ENCODE assay signal across 8 cellular contexts in the genomic region with DNA sequence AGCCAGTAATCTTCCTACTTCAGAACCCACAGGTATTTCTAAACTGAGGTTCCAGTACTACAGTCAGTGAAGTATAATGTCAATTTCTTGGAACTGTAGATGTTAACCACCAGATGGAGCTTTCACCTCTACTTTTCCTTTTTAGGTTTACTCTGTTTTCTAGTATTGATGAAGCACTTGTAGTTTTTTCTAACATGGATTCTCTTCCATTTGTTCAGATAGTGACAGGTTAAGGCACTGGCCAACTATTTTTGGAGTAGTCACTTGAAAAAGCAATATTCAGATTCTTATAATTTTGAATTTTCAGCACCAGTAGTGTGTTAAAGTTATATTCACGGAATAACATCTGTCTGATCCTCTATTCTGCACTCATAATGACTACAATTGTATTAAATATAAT. TPM values are rescaled to one million over a fixed set of nuclear protein-coding genes. Genes with fewer than 3 reads are reported as not detected.
A peak's percentile ranks its signal among the peaks of the same experiment; 100 is the strongest.
DNase-seq lines count a peak whose midpoint lies in the region; ATAC-seq and TF ChIP-seq lines count a peak whose summit lies in the region.

No MANE protein-coding gene starts in this region.

- no peak overlapping the region for H3K9ac ChIP-seq in PC-3 (ENCODE audit: low read length)

- H3K27ac ChIP-seq in PC-3 (ENCODE audit: low read length) = no peak overlapping the region

- POLR2A ChIA-PET in PC-3 (lab: Charles Lee; ENCODE audit: unreplicated experiment) = no interaction called here

- TF ChIP-seq CTCF in PC-3 (conservative IDR thresholded peaks at IDR 0.05; ENCODE audit: low read depth, low read length) (peak; percentile 76), fibroblast of mammary gland (conservative IDR thresholded peaks at IDR 0.05; ENCODE audit: control insufficient read depth, insufficient read depth, low read depth, low read length) (peak; percentile 68)

- intact Hi-C loops in PC-3 (cut with micrococcal nuclease) = loop anchor here (1.0 to 10.0 kb wide), 5 partner anchors 63 to 319 kb away; a partner anchor contains a TSS

- H4K20me1 ChIP-seq in PC-3 (ENCODE audit: low read length) = no peaks in the 10 kb centered on the region

- H3K4me3 ChIP-seq in PC-3 (ENCODE audit: low read length) (no peak overlapping the region), fibroblast of mammary gland (ENCODE audit: control insufficient read depth, low read depth, low read length) (no peak overlapping the region)

- H3K4me2 ChIP-seq in PC-3 (ENCODE audit: low read length) = no peak overlapping the region

- CTCF ChIA-PET in PC-3 (lab: Charles Lee) = interaction anchor here (0.6 to 1.1 kb wide), 4 partner anchors 15 to 320 kb away, joined by 3 to 7 read pairs (median 4); a partner anchor contains a TSS

- H3K27me3 ChIP-seq in PC-3 (ENCODE audit: low read length) = no peaks in the 10 kb centered on the region

- no peaks in the 10 kb centered on the region for H3K9me2 ChIP-seq in PC-3 (replicated peaks; ENCODE audit: low read length)

- DNase-seq in NOMO-1 treated with DMSO at 0.1 percent for 48 hours (lab: John Stamatoyannopoulos, UW; ENCODE audit: unreplicated experiment) = peak; percentile 50
- DNase-seq in NOMO-1 treated with dmso at 0.1 percent for 144 hours (lab: John Stamatoyannopoulos, UW; ENCODE audit: unreplicated experiment) = no peak
- peak; percentile 67 for DNase-seq in PC-3
- peak; percentile 63 for DNase-seq in fibroblast of mammary gland (ENCODE audit: low read depth)
- DNase-seq in ecto neural progenitor cell (ENCODE audit: low spot score) = no peak

- BruUV-seq in PC-3 (replicated peaks; lab: Mats Ljungman, UMichigan) = no TSS peak

- H3K9me3 ChIP-seq in PC-3 (ENCODE audit: low read length) = no peaks in the 10 kb centered on the region

- H2AFZ ChIP-seq in PC-3 (ENCODE audit: low read length) = 0 out of 2 replicates have a peak overlapping the region, but pooled peaks have one; percentile 2

- H3K4me1 ChIP-seq in PC-3 (ENCODE audit: insufficient read depth, low read length) = peaks cover 11% of the 10 kb centered on the region

- peaks cover 21% of the 10 kb centered on the region for H3K79me2 ChIP-seq in PC-3 (ENCODE audit: low read length)

- no peaks in the 10 kb centered on the region for H3K36me3 ChIP-seq in PC-3 (ENCODE audit: low read depth, low read length)

- H3F3A ChIP-seq in PC-3 (ENCODE audit: low read length, unreplicated experiment) = peaks cover 4% of the 10 kb centered on the region

- peak; percentile 45 for ATAC-seq in HG03469 (IDR thresholded peaks at IDR 0.05; ENCODE audit: unreplicated experiment)
- ATAC-seq in PC-3 = 0 out of 2 replicates have a peak, but pooled peaks have one; percentile 3
- no peak for ATAC-seq in HG02588 (IDR thresholded peaks at IDR 0.05; ENCODE audit: unreplicated experiment)
- ATAC-seq in GM19324 (IDR thresholded peaks at IDR 0.05; ENCODE audit: low FRiP score, unreplicated experiment) = no peak

RNA-seq across cellular contexts. Expression of a gene that starts 4.6 kb away (rescaled TPM):
- total RNA-seq in PC-3 (2014; rRNA removed) = 58.2 and 67.0 TPM in 2 replicates

RNA-seq across cellular contexts. Expression of a gene that starts 6.5 kb away (rescaled TPM):
- 42.7 and 48.1 TPM in 2 replicates for total RNA-seq in PC-3 (2014; rRNA removed)

Comparison
In these comparisons a context has a peak if more than half of its experiments do, and no peak if none do; other contexts are left out.
1. DNase-seq: peak in NOMO-1 treated with DMSO at 0.1 percent for 48 hours (single experiment), PC-3 (single experiment) and fibroblast of mammary gland (single experiment); none in NOMO-1 treated with dmso at 0.1 percent for 144 hours (single experiment) and ecto neural progenitor cell (single experiment).
2. ATAC-seq: peak in HG03469 (single experiment) and PC-3 (single experiment); none in HG02588 (single experiment) and GM19324 (single experiment).